Comparison of ENCODE assay signal across 8 cellular contexts in the genomic region with DNA sequence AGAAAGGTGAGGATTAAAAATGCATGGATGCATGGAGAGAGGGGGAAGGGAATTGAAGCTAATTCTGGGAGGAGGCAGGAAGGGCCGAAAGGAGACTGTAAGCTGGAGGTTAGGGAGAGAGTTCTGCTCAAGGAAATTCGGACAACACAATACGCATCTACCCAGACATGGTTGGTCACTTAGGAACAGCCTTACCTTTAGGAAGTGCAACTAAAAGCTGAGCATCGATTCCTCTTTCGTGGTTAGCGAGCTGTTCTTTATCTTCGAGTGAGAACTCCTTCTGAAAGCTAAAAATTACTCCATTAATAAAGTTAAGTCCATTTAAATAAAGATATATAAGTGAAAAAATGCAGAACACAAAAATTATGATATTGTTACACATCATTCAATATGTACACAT.
DNase-seq lines count a peak whose midpoint lies in the region; ATAC-seq, FAIRE-seq and TF ChIP-seq lines count a peak whose summit lies in the region.
"Not testable (repeated sequence)": the region's sequence is repeated elsewhere in the genome, so short reads cannot be mapped to it uniquely, and the experiment has no call there.

No MANE protein-coding gene starts in this region.

- TF ChIP-seq CTCF in GM12878 (IDR thresholded peaks at IDR 0.05 in 2 of 3, conservative IDR thresholded peaks at IDR 0.05 in 1 of 3; ENCODE audit: control insufficient read depth in 2 of 3, extremely low read depth in 1 of 3, insufficient read depth in 1 of 3, low read depth in 3 of 3, low read length in 3 of 3) = not testable (repeated sequence)

- H3K4me1 Mint-ChIP-seq in stimulated activated naive B cell treated with anti-CD40 and anti-IgM and Interleukin-4, amounts not matched to agents 10 μg/mL and 1 μg/mL and 100 μg/mL, for 72 hours = peaks cover 6 to 17% of the 10 kb centered on the region in 2 donors

- 6% methylated on average over 4 of the region's 7 CpGs for WGBS in GM12878 (ENCODE audit: insufficient coverage, insufficient replicate concordance, low lambda C conversion rate, missing lambda C conversion rate)

- not testable (repeated sequence) for TF ChIP-seq EP300 in GM12878 (IDR thresholded peaks at IDR 0.05; ENCODE audit: borderline replicate concordance in 1 of 2, control insufficient read depth in 1 of 2, low read depth in 2 of 2, low read length in 2 of 2)

- BruUV-seq in GM12878 (replicated peaks; lab: Mats Ljungman, UMichigan) = not testable (repeated sequence)

- CTCF ChIA-PET in GM12878 (lab: Yijun Ruan, JAX) = not testable (repeated sequence)

- not testable (repeated sequence) for H3K4me3 Mint-ChIP-seq in stimulated activated naive B cell treated with anti-CD40 and anti-IgM and Interleukin-4, amounts not matched to agents 10 μg/mL and 1 μg/mL and 100 μg/mL, for 72 hours

- not testable (repeated sequence) for H3K4me2 ChIP-seq in GM12878 (ENCODE audit: control insufficient read depth, insufficient read depth)

- not testable (repeated sequence) for H4K20me1 ChIP-seq in GM12878 (ENCODE audit: control insufficient read depth, insufficient read depth)

- not testable (repeated sequence) for H3K4me3 ChIP-seq in GM12878

- H3K27ac ChIP-seq in GM12878 (ENCODE audit: control insufficient read depth, insufficient read depth) = not testable (repeated sequence)

- DNase-seq in HTR-8/SVneo (ENCODE audit: insufficient read length, low spot score); GM12878 (ENCODE audit: low read depth, low spot score); stimulated activated naive B cell treated with anti-CD40 and anti-IgM and Interleukin-4, amounts not matched to agents 10 μg/mL and 1 μg/mL and 100 μg/mL, for 72 hours: not testable (repeated sequence)

- TF ChIP-seq RAD21 in GM12878 (IDR thresholded peaks at IDR 0.05; ENCODE audit: insufficient read depth, low read depth, low read length) = not testable (repeated sequence)

- H3K9me3 ChIP-seq in GM12878 (replicated peaks; ENCODE audit: control insufficient read depth, insufficient read depth, low read length) = not testable (repeated sequence)

- ATAC-seq in GM18505 (IDR thresholded peaks at IDR 0.05; ENCODE audit: unreplicated experiment) (peak; percentile 78), GM19328 (IDR thresholded peaks at IDR 0.05; ENCODE audit: unreplicated experiment) (peak; percentile 64), GM21515 (IDR thresholded peaks at IDR 0.05; ENCODE audit: unreplicated experiment) (peak; percentile 87), HG02642 (IDR thresholded peaks at IDR 0.05; ENCODE audit: poor library complexity, unreplicated experiment) (peak; percentile 64), HG03097 (IDR thresholded peaks at IDR 0.05; ENCODE audit: low FRiP score, unreplicated experiment) (peak; percentile 81), GM12878 (peak; percentile 91)
- ATAC-seq in stimulated activated naive B cell treated with anti-CD40 and anti-IgM and Interleukin-4, amounts not matched to agents 10 μg/mL and 1 μg/mL and 100 μg/mL, for 72 hours (replicated peaks) = peak; percentile 94 to 97

- FAIRE-seq in HTR-8/SVneo (lab: Jason Lieb, UNC) (peak; percentile 77), GM12878 (lab: Jason Lieb, UNC) (peak; percentile 99)

- not testable (repeated sequence) for H3K79me2 ChIP-seq in GM12878 (ENCODE audit: control insufficient read depth, insufficient read depth, low read length)

- SMC1A ChIA-PET in GM12878 (lab: Charles Lee; ENCODE audit: uncharacterized antibody, unreplicated experiment) = interaction anchor here (0.7 to 1.1 kb wide), 2 partner anchors 12 to 26 kb away, joined by 3 to 4 read pairs; no protein-coding TSS in a partner anchor

- not testable (repeated sequence) for H3K27ac Mint-ChIP-seq in stimulated activated naive B cell treated with anti-CD40 and anti-IgM and Interleukin-4, amounts not matched to agents 10 μg/mL and 1 μg/mL and 100 μg/mL, for 72 hours

- not testable (repeated sequence) for H3K9me3 Mint-ChIP-seq in stimulated activated naive B cell treated with anti-CD40 and anti-IgM and Interleukin-4, amounts not matched to agents 10 μg/mL and 1 μg/mL and 100 μg/mL, for 72 hours

- in situ Hi-C loops in GM12878 (cut with MboI) = not testable (repeated sequence)

- H3K36me3 ChIP-seq in GM12878 (ENCODE audit: control insufficient read depth in 2 of 2, insufficient read depth in 2 of 2, low read length in 1 of 2) = not testable (repeated sequence)

- H2AFZ ChIP-seq in GM12878 (ENCODE audit: control insufficient read depth, low read depth, low read length) = not testable (repeated sequence)

- TF ChIP-seq POLR2A in GM18505 (IDR thresholded peaks at IDR 0.05; ENCODE audit: borderline replicate concordance, extremely low read depth, insufficient read depth, insufficient read length); GM12878 (IDR thresholded peaks at IDR 0.05; ENCODE audit: low read depth, low read length): not testable (repeated sequence)

- intact Hi-C loops in GM12878 (cut with micrococcal nuclease; ENCODE audit: unreplicated experiment) = not testable (repeated sequence)

- POLR2A ChIA-PET in GM12878 (lab: Charles Lee) = not testable (repeated sequence)

- not testable (repeated sequence) for H3K9ac ChIP-seq in GM12878 (ENCODE audit: control insufficient read depth, insufficient read depth, low read length)

- RAD21 ChIA-PET in GM12878 (lab: Charles Lee; ENCODE audit: unreplicated experiment) = not testable (repeated sequence)

- not testable (repeated sequence) for H3K27me3 ChIP-seq in GM12878 (replicated peaks in 1 of 2; ENCODE audit: control insufficient read depth in 2 of 2, insufficient read depth in 2 of 2, low read length in 1 of 2)

- not testable (repeated sequence) for H3K36me3 Mint-ChIP-seq in stimulated activated naive B cell treated with anti-CD40 and anti-IgM and Interleukin-4, amounts not matched to agents 10 μg/mL and 1 μg/mL and 100 μg/mL, for 72 hours

- H3K27me3 Mint-ChIP-seq in stimulated activated naive B cell treated with anti-CD40 and anti-IgM and Interleukin-4, amounts not matched to agents 10 μg/mL and 1 μg/mL and 100 μg/mL, for 72 hours = not testable (repeated sequence)

- H3K4me1 ChIP-seq in GM12878 (ENCODE audit: control insufficient read depth, insufficient read depth, low read length) = not testable (repeated sequence)

TF ChIP-seq in GM12878, 131 proteins besides CTCF, POLR2A, EP300 and RAD21:
- TF ChIP-seq SPI1 (IDR thresholded peaks at IDR 0.05; ENCODE audit: borderline replicate concordance, insufficient read depth, low read depth, low read length) = 0 out of 2 replicates have a peak, but pooled peaks have one; percentile 5
